In genomic region chr4:83110970-83111369, GRCh38 we compare ENCODE assay signal across 1 cellular context.
TF ChIP-seq lines count a peak whose summit lies in the region.

No MANE protein-coding gene starts in this region.

TF ChIP-seq in HCT116, 20 proteins besides CTCF, POLR2A, EP300 and RAD21 (continued from another document):
- TF ChIP-seq REST (IDR thresholded peaks at IDR 0.05; ENCODE audit: low read depth): no peak
- no peak for TF ChIP-seq ATF3 (IDR thresholded peaks at IDR 0.05)
